ENCODE assay signal across 20 cellular contexts in the genomic region with DNA sequence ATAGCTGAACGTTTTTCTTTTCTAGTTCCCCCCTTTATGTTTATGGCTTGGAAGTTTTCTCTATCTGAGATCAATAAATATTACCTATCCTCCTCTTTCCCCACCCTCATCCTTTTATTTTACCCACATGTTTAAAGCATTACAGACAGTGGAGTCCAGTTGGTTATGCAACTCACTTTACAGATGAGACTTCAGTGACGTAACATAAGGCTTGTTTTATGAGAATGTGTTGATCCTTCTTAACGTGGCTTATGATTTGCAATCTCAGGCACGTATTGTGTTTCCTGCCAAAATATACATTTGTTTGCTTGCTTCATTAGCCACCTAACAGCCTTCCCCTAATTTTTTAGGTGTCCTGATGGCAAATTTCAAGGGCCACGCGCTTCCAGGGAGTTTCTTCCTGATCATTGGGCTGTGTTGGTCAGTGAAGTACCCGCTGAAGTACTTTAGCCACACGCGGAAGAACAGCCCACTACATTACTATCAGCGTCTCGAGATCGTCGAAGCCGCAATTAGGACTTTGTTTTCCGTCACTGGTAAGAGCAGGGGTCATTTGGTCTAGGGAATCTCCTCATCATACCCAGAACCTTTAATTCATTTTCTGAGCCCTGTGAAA. TPM values are rescaled to one million over a fixed set of nuclear protein-coding genes. Genes with fewer than 3 reads are reported as not detected.
DNase-seq lines count a peak whose midpoint lies in the region; ATAC-seq and TF ChIP-seq lines count a peak whose summit lies in the region.
"Had no signal": no experiment of that assay in that cellular context is flagged by ENCODE, and none has a peak within 500 bp of the region (broad histone marks: within the 10 kb centered on the region; RNA-seq: fewer than 3 reads in every experiment).

No MANE protein-coding gene starts in this region.

- peaks cover 33% of the 10 kb centered on the region for H3K4me1 Mint-ChIP-seq in T-helper 1 cell treated with Interleukin-12 subunit alpha and Interleukin-12 subunit beta and Interleukin-4 antibody, amounts not matched to agents 30 μg/mL and 1 μg/mL, for 36 hours (ENCODE audit: low read depth)
- peaks cover 44% of the 10 kb centered on the region for H3K4me1 Mint-ChIP-seq in CD4-positive, alpha-beta T cell (ENCODE audit: low read depth)

- POLR2A ChIA-PET in CD4-positive, alpha-beta T cell (lab: Charles Lee) = interaction anchor here (0.7 to 3.0 kb wide), 2 partner anchors 37 to 92 kb away, joined by 3 to 74 read pairs; partner anchors contain the start of gene TMEM45B
- POLR2A ChIA-PET in PC-9 (lab: Charles Lee; ENCODE audit: unreplicated experiment) = no interaction called here
- POLR2A ChIA-PET in A673 (lab: Charles Lee; ENCODE audit: low non-redundant PET) = interaction anchor here (0.7 kb wide), 1 partner anchor 374 kb away, joined by 8 read pairs; no protein-coding TSS in a partner anchor

- ATAC-seq in CD4-positive, alpha-beta T cell (ENCODE audit: poor library complexity) = no peak
- ATAC-seq in HG03108 (IDR thresholded peaks at IDR 0.05; ENCODE audit: unreplicated experiment) (no peak), HG03175 (IDR thresholded peaks at IDR 0.05; ENCODE audit: unreplicated experiment) (no peak)

- no peaks in the 10 kb centered on the region for H3K9me3 Mint-ChIP-seq in T-helper 1 cell treated with Interleukin-12 subunit alpha and Interleukin-12 subunit beta and Interleukin-4 antibody, amounts not matched to agents 30 μg/mL and 1 μg/mL, for 36 hours
- H3K9me3 Mint-ChIP-seq in CD4-positive, alpha-beta T cell = peaks cover 2% of the 10 kb centered on the region
- H3K9me3 Mint-ChIP-seq: neural progenitor cell had no signal

- no peak overlapping the region for H2AFZ ChIP-seq in PC-9
- H2AFZ ChIP-seq: neural progenitor cell had no signal

- TF ChIP-seq CTCF in CD4-positive, alpha-beta T cell (IDR thresholded peaks at IDR 0.05) = no peak
- TF ChIP-seq CTCF in PC-9 (conservative IDR thresholded peaks at IDR 0.05) = no peak
- TF ChIP-seq CTCF in fibroblast of mammary gland (conservative IDR thresholded peaks at IDR 0.05; ENCODE audit: control insufficient read depth, insufficient read depth, low read depth, low read length) = no peak
- no peak for TF ChIP-seq CTCF in A673 (conservative IDR thresholded peaks at IDR 0.05; ENCODE audit: low read depth, low read length)

- H3K4me1 ChIP-seq in PC-9 (replicated peaks; ENCODE audit: insufficient read depth) = peaks cover 64% of the 10 kb centered on the region
- no peaks in the 10 kb centered on the region for H3K4me1 ChIP-seq in A673 (ENCODE audit: insufficient read depth, low read length, poor library complexity, severe bottlenecking)

- no peak overlapping the region for H3K27ac ChIP-seq in CD4-positive, alpha-beta T cell (ENCODE audit: low read depth, low read length)
- peak overlapping the region; percentile 87 for H3K27ac ChIP-seq in PC-9
- H3K27ac ChIP-seq in A673 (ENCODE audit: low read depth, low read length, poor library complexity, severe bottlenecking) = no peak overlapping the region
- H3K27ac ChIP-seq: KMS-11, left ventricle myocardium inferior, neural progenitor cell, vagina had no signal

- DNase-seq in T-helper 1 cell (no peak), PC-9 (peak in 1 of 2 experiments; percentile 51), fibroblast of mammary gland (ENCODE audit: low read depth) (peak; percentile 17), A673 (ENCODE audit: low spot score) (no peak)
- no peak for DNase-seq in CD4-positive, alpha-beta T cell
- DNase-seq: activated CD8-positive, alpha-beta memory T cell treated with anti-CD3 and anti-CD28 coated beads, Interleukin-2, amount 50 U/mL, for 48 hours; activated gamma-delta T cell treated with Interleukin-2 at 50 U/mL for 16 hours; aorta; cerebellar nuclear complex; esophagus squamous epithelium; left ventricle myocardium inferior; NCI-H524 treated with DMSO at 0.1 percent for 48 hours; substantia nigra had no signal

- CTCF ChIA-PET in CD4-positive, alpha-beta T cell (lab: Charles Lee) = no interaction called here
- CTCF ChIA-PET in PC-9 (lab: Charles Lee) (interaction anchor here (0.6 kb wide), 1 partner anchor 1159 kb away, joined by 17 read pairs; no protein-coding TSS in a partner anchor), A673 (lab: Charles Lee) (no interaction called here)

- peaks cover 21% of the 10 kb centered on the region for H3K79me2 ChIP-seq in PC-9 (ENCODE audit: low read depth)

- H3K4me3 ChIP-seq in PC-9 (no peak overlapping the region), fibroblast of mammary gland (ENCODE audit: control insufficient read depth, low read depth, low read length) (no peak overlapping the region), A673 (ENCODE audit: low read depth, low read length, poor library complexity, severe bottlenecking) (no peak overlapping the region)
- H3K4me3 ChIP-seq: esophagus squamous epithelium, left ventricle myocardium inferior, neural progenitor cell, vagina had no signal

- H3K4me3 Mint-ChIP-seq in T-helper 1 cell treated with Interleukin-12 subunit alpha and Interleukin-12 subunit beta and Interleukin-4 antibody, amounts not matched to agents 30 μg/mL and 1 μg/mL, for 36 hours = no peak overlapping the region
- no peak overlapping the region for H3K4me3 Mint-ChIP-seq in CD4-positive, alpha-beta T cell
- H3K4me3 Mint-ChIP-seq: neural progenitor cell had no signal

- BruUV-seq in PC-9 (replicated peaks; lab: Mats Ljungman, UMichigan) (no TSS peak), A673 (replicated peaks; lab: Mats Ljungman, UMichigan) (no TSS peak)

- H3K36me3 Mint-ChIP-seq in T-helper 1 cell treated with Interleukin-12 subunit alpha and Interleukin-12 subunit beta and Interleukin-4 antibody, amounts not matched to agents 30 μg/mL and 1 μg/mL, for 36 hours (ENCODE audit: low read depth) = no peaks in the 10 kb centered on the region
- peaks cover 8% of the 10 kb centered on the region for H3K36me3 Mint-ChIP-seq in CD4-positive, alpha-beta T cell (ENCODE audit: low read depth)
- H3K36me3 Mint-ChIP-seq: neural progenitor cell had no signal

- H3K9me3 ChIP-seq in CD4-positive, alpha-beta T cell (ENCODE audit: control insufficient read depth, low read length) = no peaks in the 10 kb centered on the region
- H3K9me3 ChIP-seq in PC-9 (ENCODE audit: insufficient read depth, low read depth) (no peaks in the 10 kb centered on the region), A673 (ENCODE audit: low read depth, low read length, poor library complexity, severe bottlenecking) (no peaks in the 10 kb centered on the region)
- H3K9me3 ChIP-seq: esophagus squamous epithelium, left ventricle myocardium inferior, vagina had no signal

- H3K36me3 ChIP-seq in PC-9 (ENCODE audit: low read depth) (peaks cover 24% of the 10 kb centered on the region), A673 (ENCODE audit: insufficient read depth, low read length, poor library complexity, severe bottlenecking) (no peaks in the 10 kb centered on the region)
- H3K36me3 ChIP-seq: left ventricle myocardium inferior, neural progenitor cell, vagina had no signal

- H3K4me2 ChIP-seq in PC-9 = peak overlapping the region; percentile 59; the same call in 1 of the 2 replicates
- H3K4me2 ChIP-seq: KMS-11, neural progenitor cell had no signal

- intact Hi-C loops in CD4-positive, alpha-beta T cell (cut with DNase I, micrococcal nuclease) = loop anchor here (5.0 kb wide), 2 partner anchors 35 to 40 kb away; partner anchors contain the start of gene TMEM45B (in 1 of the 2)
- intact Hi-C loops in PC-9 (cut with micrococcal nuclease; ENCODE audit: unreplicated experiment) = no loop called here
- intact Hi-C loops in A673 (cut with micrococcal nuclease; ENCODE audit: unreplicated experiment) = no loop called here

- H3K27me3 Mint-ChIP-seq in T-helper 1 cell treated with Interleukin-12 subunit alpha and Interleukin-12 subunit beta and Interleukin-4 antibody, amounts not matched to agents 30 μg/mL and 1 μg/mL, for 36 hours (ENCODE audit: low read depth) = no peaks in the 10 kb centered on the region
- no peaks in the 10 kb centered on the region for H3K27me3 Mint-ChIP-seq in CD4-positive, alpha-beta T cell

- peaks cover 60% of the 10 kb centered on the region for H3F3A ChIP-seq in PC-9 (ENCODE audit: insufficient read depth, low read depth)

- no peaks in the 10 kb centered on the region for H3K27me3 ChIP-seq in CD4-positive, alpha-beta T cell (ENCODE audit: control insufficient read depth, insufficient read depth, low read length)
- no peaks in the 10 kb centered on the region for H3K27me3 ChIP-seq in PC-9 (ENCODE audit: insufficient read depth, low read depth)
- no peaks in the 10 kb centered on the region for H3K27me3 ChIP-seq in A673 (replicated peaks; ENCODE audit: insufficient read depth, low read depth, low read length, poor library complexity)
- H3K27me3 ChIP-seq: esophagus squamous epithelium, neural progenitor cell, vagina had no signal

- no peaks in the 10 kb centered on the region for H3K9me2 ChIP-seq in PC-9 (ENCODE audit: insufficient read depth)

- no peaks in the 10 kb centered on the region for H4K20me1 ChIP-seq in PC-9 (ENCODE audit: insufficient read depth)

- H3K27ac Mint-ChIP-seq in T-helper 1 cell treated with Interleukin-12 subunit alpha and Interleukin-12 subunit beta and Interleukin-4 antibody, amounts not matched to agents 30 μg/mL and 1 μg/mL, for 36 hours = peak overlapping the region; percentile 97
- peak overlapping the region; percentile 97 for H3K27ac Mint-ChIP-seq in CD4-positive, alpha-beta T cell
- H3K27ac Mint-ChIP-seq: neural progenitor cell had no signal

RNA-seq across cellular contexts. Expression of gene TMEM45B, which starts 36.6 kb away (rescaled TPM):
- total RNA-seq in CD4-positive, alpha-beta T cell = 1 to 10 TPM; 1.7 to 1.9 TPM
- total RNA-seq in PC-9 (2021) (11.4 and 13.3 TPM in 2 replicates), A673 (2021) (not detected in 2 replicates)
- total RNA-seq: left ventricle myocardium inferior, OCI-LY7 had no signal

RNA-seq across cellular contexts. Expression of gene NFRKB, which starts 43.1 kb away (rescaled TPM):
- 10 to 100 TPM; 61.7 to 64.5 TPM for total RNA-seq in CD4-positive, alpha-beta T cell
- total RNA-seq in PC-9 (2021) (37.8 and 39.2 TPM in 2 replicates), A673 (2021) (53.6 and 54.5 TPM in 2 replicates)

Comparison
In these comparisons a context has a peak if more than half of its experiments do, and no peak if none do; other contexts are left out.
1. intact Hi-C loops: an anchor here in CD4-positive, alpha-beta T cell (5.0 kb wide); none called in PC-9 and A673.